1 cellular context compared by ENCODE assay signal in genomic region chr15:65338823-65339222, GRCh38.
TF ChIP-seq lines count a peak whose summit lies in the region.

No MANE protein-coding gene starts in this region.

TF ChIP-seq in K562, 482 proteins besides CTCF, POLR2A, EP300 and RAD21:
- TF ChIP-seq PRDM10 (IDR thresholded peaks at IDR 0.05; ENCODE audit: partially characterized antibody) (peak; percentile 75), SMC3 (conservative IDR thresholded peaks at IDR 0.05; ENCODE audit: insufficient read depth, low read depth, low read length) (no peak)
